ENCODE assay signal across 8 cellular contexts in the genomic region with DNA sequence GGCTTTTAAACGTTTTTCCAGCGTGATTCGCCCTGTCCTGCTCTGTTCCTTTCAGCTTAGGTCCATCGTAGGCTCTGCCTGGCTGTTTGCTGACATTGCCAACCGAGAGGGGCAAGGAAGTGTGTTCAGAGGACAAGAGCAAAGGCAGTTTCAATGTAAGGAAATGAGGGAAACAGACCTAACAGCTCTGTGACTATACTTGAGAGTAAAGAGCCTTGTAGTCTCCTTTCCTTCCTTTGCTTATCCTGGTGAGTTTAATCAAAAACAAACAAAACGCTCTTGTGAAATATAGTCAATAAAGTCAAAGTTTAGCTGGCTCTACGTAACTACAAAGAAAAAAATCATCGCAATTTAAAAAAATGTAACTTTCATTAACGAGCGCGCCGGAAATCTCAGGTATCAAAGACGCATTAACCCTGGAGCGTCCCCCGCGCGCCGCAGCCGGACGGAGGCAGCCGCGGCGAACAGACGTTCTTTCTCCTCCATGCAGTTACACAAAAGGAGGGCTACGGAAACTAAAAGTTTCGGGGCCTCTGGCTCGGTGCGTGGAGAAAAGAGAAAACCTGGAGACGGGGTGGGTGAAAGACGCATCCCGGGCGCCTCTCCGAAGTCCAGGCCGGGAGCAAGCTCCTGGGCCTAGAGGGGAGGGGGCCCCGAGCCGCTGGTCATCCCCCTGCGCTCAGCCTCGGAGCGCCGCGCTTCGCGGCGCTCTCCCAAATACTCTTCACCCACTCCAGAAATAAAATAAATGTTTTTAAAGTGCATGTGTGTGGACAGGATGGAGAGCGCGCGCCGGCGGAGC. TPM values are rescaled to one million over a fixed set of nuclear protein-coding genes. Genes with fewer than 3 reads are reported as not detected.
DNase-seq lines count a peak whose midpoint lies in the region; ATAC-seq and TF ChIP-seq lines count a peak whose summit lies in the region.

No MANE protein-coding gene starts in this region.

- no peak for TF ChIP-seq CTCF in astrocyte of the spinal cord (IDR thresholded peaks at IDR 0.05; ENCODE audit: low read depth, low read length)
- TF ChIP-seq CTCF in spleen (IDR thresholded peaks at IDR 0.05 in 8 of 11, conservative IDR thresholded peaks at IDR 0.05 in 3 of 11), result no peak

- TF ChIP-seq POLR2A in spleen (IDR thresholded peaks at IDR 0.05), result no peak

- H3K27ac ChIP-seq in spleen, result peak overlapping the region; percentile 63 to 93 (median 91)

- WGBS in spleen, 5 donors, result 2 to 7% (median 3%) methylated on average over 49 of the region's 49 CpGs

- peaks cover 0 to 30% (median 13%) of the 10 kb centered on the region in 6 donors for H3K4me1 ChIP-seq in spleen

- in situ Hi-C loops in astrocyte of the spinal cord (cut with HindIII; ENCODE audit: low sequenced_read_pairs), result no loop called here

- peaks cover 0 to 63% (median 28%) of the 10 kb centered on the region in 7 donors for H3K27me3 ChIP-seq in spleen (replicated peaks in 1 of 7)

- H3K4me3 ChIP-seq in astrocyte of the spinal cord (ENCODE audit: low read depth, low read length) (peak overlapping the region; percentile 72), spleen (peak overlapping the region; percentile 45 to 76 (median 56))

- intact Hi-C loops in spleen (cut with DNase I; ENCODE audit: low total_unique reads), result no loop called here

- no peaks in the 10 kb centered on the region for H3K9me3 ChIP-seq in spleen

- no peaks in the 10 kb centered on the region for H3K36me3 ChIP-seq in spleen

- peak; percentile 51 for DNase-seq in DMS53 treated with DMSO at 0.1 percent for 48 hours (lab: John Stamatoyannopoulos, UW; ENCODE audit: unreplicated experiment)
- DNase-seq in NCI-H1092 treated with DMSO at 0.1 percent for 48 hours (lab: John Stamatoyannopoulos, UW), result peak; percentile 64
- peak; percentile 85 for DNase-seq in astrocyte of the spinal cord (ENCODE audit: low read depth, low spot score)
- peak; percentile 74 for DNase-seq in iPS-NIHi11 (ENCODE audit: low spot score)
- no peak for DNase-seq in spleen
- no peak for DNase-seq in NK-92 (lab: John Stamatoyannopoulos, UW; ENCODE audit: unreplicated experiment)

- no peak for ATAC-seq in esophagus mucosa
- no peak for ATAC-seq in GM18511 (IDR thresholded peaks at IDR 0.05; ENCODE audit: unreplicated experiment)

RNA-seq across cellular contexts. Expression of a gene that starts 0.6 kb away (rescaled TPM):
- total RNA-seq in spleen (100 to 1,000 TPM in 2 of 7 donors, 10 to 100 TPM in 5; 36.9 to 115 (median 84.3) TPM), esophagus mucosa (40.5 TPM)
- 1 to 10 TPM; 5.4 to 7.8 (median 7.1) TPM for polyA plus RNA-seq in spleen

Comparison
In these comparisons a context has a peak if more than half of its experiments do, and no peak if none do; other contexts are left out.
1. DNase-seq: peak in DMS53 treated with DMSO at 0.1 percent for 48 hours (single experiment), NCI-H1092 treated with DMSO at 0.1 percent for 48 hours (single experiment), astrocyte of the spinal cord (single experiment) and iPS-NIHi11 (single experiment); none in spleen (single experiment) and NK-92 (single experiment).